8 cellular contexts compared by ENCODE assay signal in genomic region chr5:53262348-53262970, GRCh38.
DNase-seq lines count a peak whose midpoint lies in the region; ATAC-seq and TF ChIP-seq lines count a peak whose summit lies in the region.

No MANE protein-coding gene starts in this region.

- no peak for DNase-seq in Right ventricle myocardium superior
- no peak for DNase-seq in right atrium auricular region (ENCODE audit: low spot score)
- DNase-seq in SJCRH30 = peak; percentile 27 to 61
- no peak for DNase-seq in aorta
- no peak for DNase-seq in GF-D8 (lab: John Stamatoyannopoulos, UW)
- no peak for DNase-seq in SW480 (ENCODE audit: low spot score)
- DNase-seq in SKM-1 (lab: John Stamatoyannopoulos, UW; ENCODE audit: unreplicated experiment) = no peak

- ATAC-seq in Right ventricle myocardium superior (ENCODE audit: poor library complexity) (peak; percentile 52), gastroesophageal sphincter (no peak), aorta (ENCODE audit: low FRiP score) (peak; percentile 59)

- WGBS in gastroesophageal sphincter (ENCODE audit: low coverage in 1 of 2), 2 donors = 75 to 83% methylated on average over 4 of the region's 4 CpGs
- 88 to 91% methylated on average over 4 of the region's 4 CpGs for WGBS in aorta, 2 donors

- TF ChIP-seq POLR2A in gastroesophageal sphincter (IDR thresholded peaks at IDR 0.05) = no peak

- H3K27ac ChIP-seq in right atrium auricular region = no peak overlapping the region
- H3K27ac ChIP-seq in SJCRH30 = no peak overlapping the region
- H3K27ac ChIP-seq in gastroesophageal sphincter = no peak overlapping the region
- H3K27ac ChIP-seq in aorta (ENCODE audit: low read depth in 1 of 2, low read length in 2 of 2) = no peak overlapping the region

- no peaks in the 10 kb centered on the region for H3K4me1 ChIP-seq in right atrium auricular region
- H3K4me1 ChIP-seq in SJCRH30 = no peaks in the 10 kb centered on the region
- no peaks in the 10 kb centered on the region for H3K4me1 ChIP-seq in gastroesophageal sphincter
- no peaks in the 10 kb centered on the region for H3K4me1 ChIP-seq in aorta (ENCODE audit: control insufficient read depth in 1 of 2, insufficient read depth in 2 of 2, low read length in 2 of 2)

- H3K36me3 ChIP-seq in right atrium auricular region (no peaks in the 10 kb centered on the region), SJCRH30 (no peaks in the 10 kb centered on the region), gastroesophageal sphincter (no peaks in the 10 kb centered on the region), aorta (ENCODE audit: control insufficient read depth in 1 of 2, insufficient read depth in 2 of 2, low read length in 1 of 2) (no peaks in the 10 kb centered on the region)

- intact Hi-C loops in Right ventricle myocardium superior (cut with DNase I) = no loop called here
- intact Hi-C loops in aorta (cut with DNase I) = loop anchor here (5.0 kb wide), 1 partner anchor 170 kb away; no protein-coding TSS in a partner anchor

- TF ChIP-seq CTCF in right atrium auricular region (IDR thresholded peaks at IDR 0.05) = peak in 1 of 2 donors; percentile 48
- TF ChIP-seq CTCF in gastroesophageal sphincter (IDR thresholded peaks at IDR 0.05) = peak in 3 of 4 experiments; percentile 10 to 39 (median 14)

- no peaks in the 10 kb centered on the region for H3K27me3 ChIP-seq in right atrium auricular region
- H3K27me3 ChIP-seq in SJCRH30 = no peaks in the 10 kb centered on the region
- no peaks in the 10 kb centered on the region for H3K27me3 ChIP-seq in gastroesophageal sphincter
- no peaks in the 10 kb centered on the region for H3K27me3 ChIP-seq in aorta (ENCODE audit: control insufficient read depth in 1 of 2, insufficient read depth in 2 of 2, low read length in 1 of 2)

- H3K4me3 ChIP-seq in right atrium auricular region (no peak overlapping the region), SJCRH30 (no peak overlapping the region), gastroesophageal sphincter (no peak overlapping the region), aorta (ENCODE audit: low read length in 2 of 2) (no peak overlapping the region)

- no peak for TF ChIP-seq EP300 in gastroesophageal sphincter (IDR thresholded peaks at IDR 0.05)

- no peaks in the 10 kb centered on the region for H3K9me3 ChIP-seq in right atrium auricular region
- H3K9me3 ChIP-seq in SJCRH30 (replicated peaks) = no peaks in the 10 kb centered on the region; the same call in 1 of the 2 replicates
- peaks cover 0 to under 1% (median 0%) of the 10 kb centered on the region in 3 donors for H3K9me3 ChIP-seq in gastroesophageal sphincter
- no peaks in the 10 kb centered on the region for H3K9me3 ChIP-seq in aorta (ENCODE audit: control insufficient read depth, low read length)

Comparison
In these comparisons a context has a peak if more than half of its experiments do, and no peak if none do; other contexts are left out.
1. DNase-seq: peak in SJCRH30 (2 of 2); none in Right ventricle myocardium superior (single experiment), right atrium auricular region (single experiment), aorta (0 of 2), GF-D8 (single experiment), SW480 (single experiment) and SKM-1 (single experiment).